Comparison of ENCODE assay signal across 1 cellular context in genomic region chr5:9699681-9700080, GRCh38.
TF ChIP-seq lines count a peak whose summit lies in the region.

No MANE protein-coding gene starts in this region.

TF ChIP-seq in IMR-90, 13 proteins besides CTCF, POLR2A, EP300 and RAD21 (continued from another document):
- TF ChIP-seq BHLHE40 (IDR thresholded peaks at IDR 0.05; ENCODE audit: low read depth, low read length) (no peak), MAZ (IDR thresholded peaks at IDR 0.05; ENCODE audit: borderline replicate concordance, low read depth, low read length) (no peak), RCOR1 (IDR thresholded peaks at IDR 0.05; ENCODE audit: insufficient replicate concordance, low read length) (no peak)
TF ChIP-seq in IMR-90: peak in this region for 0.
